In the genomic region with DNA sequence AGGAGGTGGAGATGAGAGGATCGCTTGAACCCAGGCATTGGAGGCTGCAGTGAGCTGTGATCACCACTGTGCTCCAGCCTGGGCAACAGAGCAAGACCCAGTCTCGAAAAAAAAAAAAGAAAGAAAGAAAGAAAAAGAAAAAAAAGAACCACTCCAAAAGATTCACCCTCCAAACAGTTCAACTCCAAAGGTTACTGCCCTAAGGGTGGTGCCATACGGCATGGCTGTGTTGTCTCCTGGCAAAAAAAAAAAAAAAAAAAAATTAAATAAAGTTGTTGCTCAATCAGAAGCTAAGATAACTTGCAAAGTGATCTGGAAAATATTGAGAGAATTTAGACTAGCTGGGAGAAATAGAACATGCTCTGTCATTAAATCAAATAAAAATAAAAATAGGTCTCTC, we compare ENCODE assay signal across 27 cellular contexts.
"Had no signal": no experiment of that assay in that cellular context is flagged by ENCODE, and none has a peak within 500 bp of the region (broad histone marks: within the 10 kb centered on the region; RNA-seq: fewer than 3 reads in every experiment).

No MANE protein-coding gene starts in this region.

- FAIRE-seq: astrocyte, frontal cortex had no signal

- H3K27me3 Mint-ChIP-seq: activated CD4-positive, alpha-beta memory T cell treated with anti-CD3 and anti-CD28 coated beads, Interleukin-2, amount 10 ng/mL, durations not matched to agents 7 days and 5 days; activated CD4-positive, alpha-beta T cell treated with anti-CD3 and anti-CD28 coated beads, Interleukin-2, amount 10 ng/mL, durations not matched to agents 7 days and 5 days had no signal

- H3K9me3 Mint-ChIP-seq: activated CD4-positive, alpha-beta memory T cell treated with anti-CD3 and anti-CD28 coated beads, Interleukin-2, amount 10 ng/mL, durations not matched to agents 7 days and 5 days; activated CD4-positive, alpha-beta T cell treated with anti-CD3 and anti-CD28 coated beads, Interleukin-2, amount 10 ng/mL, durations not matched to agents 7 days and 5 days; activated T-cell treated with anti-CD3 and anti-CD28 coated beads, Interleukin-2, amount 50 U/mL, for 4 hours; activated T-helper 17 cell treated with anti-CD3 and anti-CD28 coated beads, Interleukin-2, amount 50 U/mL, for 72 hours; T-helper 2 cell treated with Interferon-gamma antibody and Interleukin-4, amounts not matched to agents 5 μg/mL and 100 μg/mL, for 36 hours had no signal

- H3K36me3 Mint-ChIP-seq: activated naive CD8-positive, alpha-beta T cell had no signal

- H3K9me3 ChIP-seq: colonic mucosa, heart left ventricle had no signal

- H3K27ac ChIP-seq: colonic mucosa, heart left ventricle had no signal

- H3K27me3 ChIP-seq: colonic mucosa, heart left ventricle had no signal

- DNase-seq: activated CD4-positive, alpha-beta memory T cell treated with anti-CD3 and anti-CD28 coated beads, Interleukin-2, amount 10 ng/mL, durations not matched to agents 7 days and 5 days; activated CD4-positive, alpha-beta T cell treated with anti-CD3 and anti-CD28 coated beads for 1 hour; activated CD4-positive, alpha-beta T cell treated with anti-CD3 and anti-CD28 coated beads for 4 hours; activated CD4-positive, alpha-beta T cell treated with anti-CD3 and anti-CD28 coated beads, Interleukin-2, amount 10 ng/mL, durations not matched to agents 7 days and 5 days; activated CD4-positive, alpha-beta T cell treated with anti-CD3 and anti-CD28 coated beads, Interleukin-2, amount 50 U/mL, for 4 hours; activated CD8-positive, alpha-beta memory T cell treated with anti-CD3 and anti-CD28 coated beads for 24 hours; activated effector memory CD4-positive, alpha-beta T cell treated with Interleukin-2 at 50 U/mL for 16 hours; activated gamma-delta T cell treated with Interleukin-2 at 50 U/mL for 16 hours; activated naive CD4-positive, alpha-beta T cell treated with anti-CD3 and anti-CD28 coated beads, Interleukin-2, amount 50 U/mL, for 16 hours; activated naive CD4-positive, alpha-beta T cell treated with Interleukin-2 at 50 U/mL for 16 hours; activated T-cell treated with anti-CD3 and anti-CD28 coated beads, Interleukin-2, amount 50 U/mL, for 4 hours; amniotic stem cell; anterior cingulate cortex; caudate nucleus; colonic mucosa; effector CD8-positive, alpha-beta T cell; foreskin fibroblast; heart left ventricle; T-helper 1 cell; T-helper 17 cell; T1000 had no signal

- H3K27ac Mint-ChIP-seq: activated CD4-positive, alpha-beta memory T cell treated with anti-CD3 and anti-CD28 coated beads, Interleukin-2, amount 10 ng/mL, durations not matched to agents 7 days and 5 days; activated CD4-positive, alpha-beta T cell treated with anti-CD3 and anti-CD28 coated beads, Interleukin-2, amount 10 ng/mL, durations not matched to agents 7 days and 5 days; activated naive CD8-positive, alpha-beta T cell; activated T-helper 17 cell treated with anti-CD3 and anti-CD28 coated beads, Interleukin-2, amount 50 U/mL, for 72 hours; T-helper 17 cell; T-helper 2 cell treated with Interferon-gamma antibody and Interleukin-4, amounts not matched to agents 5 μg/mL and 100 μg/mL, for 36 hours had no signal

- ATAC-seq: activated T-cell treated with anti-CD3 and anti-CD28 coated beads, Interleukin-2, amount 50 U/mL, for 4 hours; activated T-helper 17 cell treated with anti-CD3 and anti-CD28 coated beads, Interleukin-2, amount 50 U/mL, for 72 hours; esophagus mucosa; heart left ventricle; T-helper 17 cell had no signal

- H3K4me3 Mint-ChIP-seq: activated CD4-positive, alpha-beta memory T cell treated with anti-CD3 and anti-CD28 coated beads, Interleukin-2, amount 10 ng/mL, durations not matched to agents 7 days and 5 days; activated CD4-positive, alpha-beta T cell treated with anti-CD3 and anti-CD28 coated beads, Interleukin-2, amount 10 ng/mL, durations not matched to agents 7 days and 5 days; activated naive CD8-positive, alpha-beta T cell; activated T-cell treated with anti-CD3 and anti-CD28 coated beads, Interleukin-2, amount 50 U/mL, for 4 hours; activated T-helper 17 cell treated with anti-CD3 and anti-CD28 coated beads, Interleukin-2, amount 50 U/mL, for 72 hours; T-helper 17 cell; T-helper 2 cell treated with Interferon-gamma antibody and Interleukin-4, amounts not matched to agents 5 μg/mL and 100 μg/mL, for 36 hours had no signal

- H3K4me1 Mint-ChIP-seq: activated CD4-positive, alpha-beta memory T cell treated with anti-CD3 and anti-CD28 coated beads, Interleukin-2, amount 10 ng/mL, durations not matched to agents 7 days and 5 days; activated CD4-positive, alpha-beta T cell treated with anti-CD3 and anti-CD28 coated beads, Interleukin-2, amount 10 ng/mL, durations not matched to agents 7 days and 5 days; activated T-helper 17 cell treated with anti-CD3 and anti-CD28 coated beads, Interleukin-2, amount 50 U/mL, for 72 hours; T-helper 17 cell had no signal

- H3K4me3 ChIP-seq: colonic mucosa, heart left ventricle had no signal

- H3K4me1 ChIP-seq: colonic mucosa had no signal

- H3K36me3 ChIP-seq: colonic mucosa, heart left ventricle had no signal
